ENCODE assay signal across 13 cellular contexts in genomic region chr22:26852176-26852575, GRCh38.
A peak's percentile ranks its signal among the peaks of the same experiment; 100 is the strongest.
DNase-seq lines count a peak whose midpoint lies in the region; ATAC-seq and TF ChIP-seq lines count a peak whose summit lies in the region.
"Had no signal": no experiment of that assay in that cellular context is flagged by ENCODE, and none has a peak within 500 bp of the region (broad histone marks: within the 10 kb centered on the region; RNA-seq: fewer than 3 reads in every experiment).

No MANE protein-coding gene starts in this region.

- DNase-seq in Caki2 (ENCODE audit: low read depth) (peak; percentile 31), KBM-7 (peak; percentile 11), endothelial cell (ENCODE audit: low spot score) (peak; percentile 30), myocyte (ENCODE audit: low read depth) (peak; percentile 21), NCI-H524 treated with DMSO at 0.1 percent for 48 hours (lab: John Stamatoyannopoulos, UW) (no peak), midbrain (lab: John Stamatoyannopoulos, UW) (no peak)
- DNase-seq in T-helper 2 cell treated with Interferon-gamma antibody and Interleukin-4, amounts not matched to agents 5 μg/mL and 100 μg/mL, for 36 hours (ENCODE audit: low spot score), result no peak
- DNase-seq: amygdala, NCI-H187, PC-9 had no signal

- no peaks in the 10 kb centered on the region for H3K9me3 Mint-ChIP-seq in endothelial cell (ENCODE audit: unreplicated experiment)
- H3K9me3 Mint-ChIP-seq in T-helper 2 cell treated with Interferon-gamma antibody and Interleukin-4, amounts not matched to agents 5 μg/mL and 100 μg/mL, for 36 hours, result no peaks in the 10 kb centered on the region
- H3K9me3 Mint-ChIP-seq: activated T-helper 17 cell treated with anti-CD3 and anti-CD28 coated beads, Interleukin-2, amount 50 U/mL, for 72 hours; stimulated activated naive CD8-positive, alpha-beta T cell treated with anti-CD3 and anti-CD28 coated beads, Interleukin-15, Interleukin-2, amounts not matched to agents 100 ng/mL and 50 ng/mL, for 24 hours had no signal

- no peak overlapping the region for H3K4me3 Mint-ChIP-seq in endothelial cell (ENCODE audit: unreplicated experiment)
- no peak overlapping the region for H3K4me3 Mint-ChIP-seq in T-helper 2 cell treated with Interferon-gamma antibody and Interleukin-4, amounts not matched to agents 5 μg/mL and 100 μg/mL, for 36 hours
- H3K4me3 Mint-ChIP-seq: activated T-helper 17 cell treated with anti-CD3 and anti-CD28 coated beads, Interleukin-2, amount 50 U/mL, for 72 hours; stimulated activated naive CD8-positive, alpha-beta T cell treated with anti-CD3 and anti-CD28 coated beads, Interleukin-15, Interleukin-2, amounts not matched to agents 100 ng/mL and 50 ng/mL, for 24 hours had no signal

- no peak overlapping the region for H3K27ac Mint-ChIP-seq in endothelial cell (ENCODE audit: unreplicated experiment)
- no peak overlapping the region for H3K27ac Mint-ChIP-seq in T-helper 2 cell treated with Interferon-gamma antibody and Interleukin-4, amounts not matched to agents 5 μg/mL and 100 μg/mL, for 36 hours
- H3K27ac Mint-ChIP-seq: activated T-helper 17 cell treated with anti-CD3 and anti-CD28 coated beads, Interleukin-2, amount 50 U/mL, for 72 hours; stimulated activated naive CD8-positive, alpha-beta T cell treated with anti-CD3 and anti-CD28 coated beads, Interleukin-15, Interleukin-2, amounts not matched to agents 100 ng/mL and 50 ng/mL, for 24 hours had no signal

- TF ChIP-seq CTCF in endothelial cell (IDR thresholded peaks at IDR 0.05; ENCODE audit: unreplicated experiment), result no peak

- H3K36me3 Mint-ChIP-seq in endothelial cell (ENCODE audit: low read depth, unreplicated experiment), result no peaks in the 10 kb centered on the region
- H3K36me3 Mint-ChIP-seq in T-helper 2 cell treated with Interferon-gamma antibody and Interleukin-4, amounts not matched to agents 5 μg/mL and 100 μg/mL, for 36 hours (ENCODE audit: low read depth), result no peaks in the 10 kb centered on the region

- peaks cover 3% of the 10 kb centered on the region for H3K27me3 Mint-ChIP-seq in endothelial cell (ENCODE audit: unreplicated experiment)
- no peaks in the 10 kb centered on the region for H3K27me3 Mint-ChIP-seq in T-helper 2 cell treated with Interferon-gamma antibody and Interleukin-4, amounts not matched to agents 5 μg/mL and 100 μg/mL, for 36 hours (ENCODE audit: low read depth)
- H3K27me3 Mint-ChIP-seq: activated T-helper 17 cell treated with anti-CD3 and anti-CD28 coated beads, Interleukin-2, amount 50 U/mL, for 72 hours; stimulated activated naive CD8-positive, alpha-beta T cell treated with anti-CD3 and anti-CD28 coated beads, Interleukin-15, Interleukin-2, amounts not matched to agents 100 ng/mL and 50 ng/mL, for 24 hours had no signal

- in situ Hi-C loops in Caki2 (cut with HindIII; ENCODE audit: low pct_unique_long_range_greater_than_20kb, low sequenced_read_pairs) (no loop called here), KBM-7 (cut with MboI; ENCODE audit: low pct_unique_long_range_greater_than_20kb, low sequenced_read_pairs) (no loop called here)

- no peak for ATAC-seq in GM19351 (IDR thresholded peaks at IDR 0.05; ENCODE audit: unreplicated experiment)
- ATAC-seq: activated T-helper 17 cell treated with anti-CD3 and anti-CD28 coated beads, Interleukin-2, amount 50 U/mL, for 72 hours had no signal

- H3K4me1 Mint-ChIP-seq in endothelial cell (ENCODE audit: unreplicated experiment), result no peaks in the 10 kb centered on the region
- no peaks in the 10 kb centered on the region for H3K4me1 Mint-ChIP-seq in T-helper 2 cell treated with Interferon-gamma antibody and Interleukin-4, amounts not matched to agents 5 μg/mL and 100 μg/mL, for 36 hours (ENCODE audit: low read depth)

Comparison
In these comparisons a context has a peak if more than half of its experiments do, and no peak if none do; other contexts are left out.
1. DNase-seq: peak in Caki2 (single experiment), KBM-7 (single experiment), endothelial cell (single experiment) and myocyte (single experiment); none in T-helper 2 cell treated with Interferon-gamma antibody and Interleukin-4, amounts not matched to agents 5 μg/mL and 100 μg/mL, for 36 hours (single experiment), NCI-H524 treated with DMSO at 0.1 percent for 48 hours (single experiment) and midbrain (single experiment).